In the genomic region with DNA sequence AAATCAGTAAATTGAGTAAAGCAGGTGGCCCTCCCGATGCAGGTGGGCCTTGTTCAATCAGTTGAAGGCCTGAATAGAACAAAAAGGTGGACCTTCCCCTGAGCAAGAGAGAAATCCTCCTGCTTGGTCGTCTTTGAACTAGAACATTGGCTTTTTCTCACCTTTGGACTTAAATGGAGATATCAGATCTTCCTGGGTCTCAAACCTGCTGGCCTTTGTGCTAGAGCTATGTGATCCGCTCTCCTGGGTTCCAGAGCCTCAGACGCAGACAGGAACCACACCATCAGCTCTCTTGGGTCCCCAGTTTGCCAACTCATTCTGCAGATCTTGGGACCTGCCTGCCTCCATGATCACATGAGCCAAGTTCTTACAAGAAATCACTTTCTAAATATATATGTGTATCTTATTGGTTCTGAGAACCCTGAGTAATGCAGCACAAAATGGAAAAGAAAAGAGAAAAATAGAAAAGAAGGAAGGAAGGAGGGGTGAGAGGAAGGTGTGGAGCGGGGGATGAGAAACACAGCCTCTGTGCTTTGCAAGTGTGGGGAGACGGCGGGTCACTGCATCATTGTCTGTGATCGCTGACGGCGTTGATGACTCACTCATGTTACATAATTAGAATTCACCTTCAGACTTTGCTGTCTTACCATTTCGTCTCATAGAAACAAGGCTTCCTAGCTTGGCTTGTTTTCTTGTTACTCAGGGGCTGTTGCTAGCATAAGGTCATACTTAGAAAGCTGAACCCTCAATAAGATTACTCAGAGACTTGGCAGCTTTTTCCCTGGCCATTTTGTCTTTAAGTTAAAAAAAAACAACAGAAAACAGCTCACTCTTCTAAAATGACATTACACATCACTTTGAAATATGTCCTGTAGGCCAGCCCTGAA, we compare ENCODE assay signal across 8 cellular contexts.
DNase-seq lines count a peak whose midpoint lies in the region; ATAC-seq and TF ChIP-seq lines count a peak whose summit lies in the region.

No MANE protein-coding gene starts in this region.

- no peak for TF ChIP-seq POLR2A in transverse colon (IDR thresholded peaks at IDR 0.05)

- peaks cover 65% of the 10 kb centered on the region for H3K36me3 Mint-ChIP-seq in CD4-positive, alpha-beta T cell (ENCODE audit: low read depth)

- TF ChIP-seq CTCF in CD4-positive, alpha-beta T cell (IDR thresholded peaks at IDR 0.05), result no peak
- TF ChIP-seq CTCF in foreskin keratinocyte (conservative IDR thresholded peaks at IDR 0.05) (no peak), transverse colon (IDR thresholded peaks at IDR 0.05) (no peak)

- no peak overlapping the region for H3K4me3 ChIP-seq in transverse colon

- H3K4me1 ChIP-seq in foreskin keratinocyte (peaks cover 37% of the 10 kb centered on the region), transverse colon (peaks cover 8 to 28% (median 16%) of the 10 kb centered on the region in 4 donors)

- H3K27me3 Mint-ChIP-seq in CD4-positive, alpha-beta T cell, result no peaks in the 10 kb centered on the region

- peaks cover 39% of the 10 kb centered on the region for H3K4me1 Mint-ChIP-seq in CD4-positive, alpha-beta T cell (ENCODE audit: low read depth)

- no peaks in the 10 kb centered on the region for H3K9me3 ChIP-seq in CD4-positive, alpha-beta T cell (ENCODE audit: control insufficient read depth, low read length)
- H3K9me3 ChIP-seq in transverse colon, result no peaks in the 10 kb centered on the region

- in situ Hi-C loops in transverse colon (cut with MboI; ENCODE audit: low pct_ligation_motif_present in 1 of 4, low pct_unique_long_range_greater_than_20kb in 1 of 4, low sequenced_read_pairs in 3 of 4), result no loop called here

- ATAC-seq in CD4-positive, alpha-beta T cell (ENCODE audit: poor library complexity), result peak; percentile 90
- peak; percentile 71 for ATAC-seq in GM21723 (IDR thresholded peaks at IDR 0.05; ENCODE audit: unreplicated experiment)
- peak; percentile 89 for ATAC-seq in foreskin keratinocyte

- WGBS in transverse colon (ENCODE audit: low coverage in 1 of 2), 2 donors, result 44 to 53% methylated on average over 7 to 11 of the region's 11 CpGs

- H3K27ac ChIP-seq in CD4-positive, alpha-beta T cell (ENCODE audit: low read depth, low read length), result no peak overlapping the region
- H3K27ac ChIP-seq in foreskin keratinocyte (peak overlapping the region; percentile 98), transverse colon (peak overlapping the region; percentile 46 to 72 (median 62))

- peak overlapping the region; percentile 85 for H3K27ac Mint-ChIP-seq in CD4-positive, alpha-beta T cell

- H3K4me3 Mint-ChIP-seq in CD4-positive, alpha-beta T cell, result peak overlapping the region; percentile 53

- no peaks in the 10 kb centered on the region for H3K36me3 ChIP-seq in transverse colon

- peak; percentile 35 to 67 (median 48) for DNase-seq in CD4-positive, alpha-beta T cell
- DNase-seq in NCI-H2227 treated with DMSO at 0.1 percent for 48 hours (lab: John Stamatoyannopoulos, UW) (peak; percentile 30), foreskin keratinocyte (peak; percentile 99 to 100), posterior cingulate gyrus (peak in 7 of 10 donors; percentile 24 to 90 (median 62)), transverse colon (peak; percentile 78), GDM1 (lab: John Stamatoyannopoulos, UW) (no peak)
- DNase-seq in activated T-cell treated with anti-CD3 and anti-CD28 coated beads, Interleukin-2, amount 50 U/mL, for 48 hours, result peak; percentile 67 to 77

- peak; percentile 57 for TF ChIP-seq EP300 in transverse colon (IDR thresholded peaks at IDR 0.05; ENCODE audit: low read depth)

- no peaks in the 10 kb centered on the region for H3K9me3 Mint-ChIP-seq in CD4-positive, alpha-beta T cell

- CTCF ChIA-PET in CD4-positive, alpha-beta T cell (lab: Charles Lee), result interaction anchor here (0.8 to 1.0 kb wide), 2 partner anchors 95 to 174 kb away, joined by 3 read pairs; no protein-coding TSS in a partner anchor

- intact Hi-C loops in CD4-positive, alpha-beta T cell (cut with DNase I, micrococcal nuclease), result loop anchor here in 1 of 2 experiments (2.0 kb wide), 1 partner anchor 85 kb away; the partner anchor contains the start of gene NEDD9
- intact Hi-C loops in posterior cingulate gyrus (cut with DNase I), result no loop called here
- intact Hi-C loops in transverse colon (cut with DNase I; ENCODE audit: low total_unique reads), result no loop called here

- POLR2A ChIA-PET in CD4-positive, alpha-beta T cell (lab: Charles Lee), result no interaction called here

- H3K27me3 ChIP-seq in CD4-positive, alpha-beta T cell (ENCODE audit: control insufficient read depth, insufficient read depth, low read length), result no peaks in the 10 kb centered on the region
- H3K27me3 ChIP-seq in foreskin keratinocyte, result no peaks in the 10 kb centered on the region
- no peaks in the 10 kb centered on the region for H3K27me3 ChIP-seq in transverse colon
